Comparison of ENCODE assay signal across 1 cellular context in genomic region chr1:71047635-71048607, GRCh38.
TF ChIP-seq lines count a peak whose summit lies in the region.

TSS of gene PTGER3 (minus strand) at chr1:71047816. CDS start at chr1:71047577, 239 bp downstream.

TF ChIP-seq in H1, 55 proteins besides CTCF, POLR2A, EP300 and RAD21 (continued from another document):
- TF ChIP-seq POU5F1 (IDR thresholded peaks at IDR 0.05; ENCODE audit: low read depth, low read length) (no peak), FOSL1 (IDR thresholded peaks at IDR 0.05; ENCODE audit: insufficient read depth, low read depth, low read length) (no peak), BCL11A (IDR thresholded peaks at IDR 0.05; ENCODE audit: low read depth in 2 of 2, low read length in 2 of 2) (no peak), PHF8 (conservative IDR thresholded peaks at IDR 0.05; ENCODE audit: low read depth, low read length) (0 out of 2 replicates have a peak, but pooled peaks have one; percentile 22), TBP (IDR thresholded peaks at IDR 0.05; ENCODE audit: low read depth, low read length) (no peak), CREB1 (IDR thresholded peaks at IDR 0.05) (no peak), TAF7 (optimal IDR thresholded peaks at IDR 0.05; ENCODE audit: borderline replicate concordance, low read depth, low read length) (no peak), SAP30 (IDR thresholded peaks at IDR 0.05; ENCODE audit: insufficient read depth, insufficient replicate concordance, low read length) (no peak), JUN (IDR thresholded peaks at IDR 0.05; ENCODE audit: low read depth, low read length) (no peak), SUZ12 (IDR thresholded peaks at IDR 0.05; ENCODE audit: low read length) (peak; percentile 56), EGR1 (IDR thresholded peaks at IDR 0.05; ENCODE audit: borderline replicate concordance, low read depth, low read length) (no peak; the same call in 1 of the 2 replicates), KDM4A (IDR thresholded peaks at IDR 0.05; ENCODE audit: low read depth, low read length, severe bottlenecking) (peak; percentile 10), POLR2AphosphoS5 (IDR thresholded peaks at IDR 0.05; ENCODE audit: low read depth, low read length) (no peak), GTF2F1 (IDR thresholded peaks at IDR 0.05; ENCODE audit: borderline replicate concordance, low read depth, low read length) (no peak), NANOG (IDR thresholded peaks at IDR 0.05; ENCODE audit: insufficient read depth, low read depth, low read length, poor library complexity, severe bottlenecking) (no peak), ASH2L (IDR thresholded peaks at IDR 0.05; ENCODE audit: low read length) (peak; percentile 17), HDAC2 (IDR thresholded peaks at IDR 0.05; ENCODE audit: borderline replicate concordance in 1 of 2, low read depth in 2 of 2, low read length in 2 of 2) (no peak)
- TF ChIP-seq, protein P1, sequence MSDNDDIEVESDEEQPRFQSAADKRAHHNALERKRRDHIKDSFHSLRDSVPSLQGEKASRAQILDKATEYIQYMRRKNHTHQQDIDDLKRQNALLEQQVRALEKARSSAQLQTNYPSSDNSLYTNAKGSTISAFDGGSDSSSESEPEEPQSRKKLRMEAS (IDR thresholded peaks at IDR 0.05), result no peak
